In the genomic region with DNA sequence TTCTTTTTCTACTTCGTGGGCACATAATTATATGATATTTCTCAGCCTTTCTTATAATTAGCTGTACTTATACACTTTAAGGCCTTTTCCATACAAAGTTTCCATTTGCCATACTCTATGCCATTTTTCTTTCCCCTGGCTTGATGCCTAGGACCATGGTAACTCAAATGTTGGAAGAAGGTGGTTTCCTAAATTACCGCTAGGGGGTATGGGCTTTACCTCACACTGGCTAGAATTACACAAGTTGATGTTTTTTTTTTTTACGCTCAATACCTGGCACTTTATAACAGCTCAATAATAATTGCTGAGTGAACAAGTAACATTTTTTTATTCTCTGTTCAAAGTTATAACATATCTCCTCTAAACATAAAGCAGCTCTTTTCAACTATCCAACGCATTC, we compare ENCODE assay signal across 16 cellular contexts.
"Had no signal": no experiment of that assay in that cellular context is flagged by ENCODE, and none has a peak within 500 bp of the region (broad histone marks: within the 10 kb centered on the region; RNA-seq: fewer than 3 reads in every experiment).

No MANE protein-coding gene starts in this region.

- DNase-seq: activated CD4-positive, alpha-beta T cell treated with anti-CD3 and anti-CD28 coated beads, Interleukin-2, amount 50 U/mL, for 48 hours; activated effector memory CD4-positive, alpha-beta T cell treated with anti-CD3 and anti-CD28 coated beads, Interleukin-2, amount 50 U/mL, for 16 hours; activated T-cell treated with anti-CD3 and anti-CD28 coated beads, Interleukin-2, amount 50 U/mL, for 1 hour; adrenal gland; erythroblast; kidney; left lung; mucosa of descending colon; naive thymus-derived CD4-positive, alpha-beta T cell; retina; T1000; thyroid gland; uterus had no signal

- H3K4me3 Mint-ChIP-seq: activated naive CD4-positive, alpha-beta T cell treated with anti-CD3 and anti-CD28 coated beads, Interleukin-2, amount 50 U/mL, for 24 hours; naive thymus-derived CD4-positive, alpha-beta T cell; stimulated activated effector memory CD8-positive, alpha-beta T cell treated with anti-CD3 and anti-CD28 coated beads, Interleukin-12 subunit alpha, Interleukin-12 subunit beta, amount 100 ng/mL, for 72 hours had no signal

- H3K9me3 Mint-ChIP-seq: activated naive CD4-positive, alpha-beta T cell treated with anti-CD3 and anti-CD28 coated beads, Interleukin-2, amount 50 U/mL, for 24 hours had no signal

- H3K36me3 Mint-ChIP-seq: activated naive CD4-positive, alpha-beta T cell treated with anti-CD3 and anti-CD28 coated beads, Interleukin-2, amount 50 U/mL, for 24 hours; naive thymus-derived CD4-positive, alpha-beta T cell; stimulated activated effector memory CD8-positive, alpha-beta T cell treated with anti-CD3 and anti-CD28 coated beads, Interleukin-12 subunit alpha, Interleukin-12 subunit beta, amount 100 ng/mL, for 72 hours had no signal

- H3K27me3 Mint-ChIP-seq: activated naive CD4-positive, alpha-beta T cell treated with anti-CD3 and anti-CD28 coated beads, Interleukin-2, amount 50 U/mL, for 24 hours; naive thymus-derived CD4-positive, alpha-beta T cell had no signal

- H3K27ac Mint-ChIP-seq: activated naive CD4-positive, alpha-beta T cell treated with anti-CD3 and anti-CD28 coated beads, Interleukin-2, amount 50 U/mL, for 24 hours; naive thymus-derived CD4-positive, alpha-beta T cell; stimulated activated effector memory CD8-positive, alpha-beta T cell treated with anti-CD3 and anti-CD28 coated beads, Interleukin-12 subunit alpha, Interleukin-12 subunit beta, amount 100 ng/mL, for 72 hours had no signal

- ATAC-seq: gastroesophageal sphincter; left lung; mucosa of descending colon; naive thymus-derived CD4-positive, alpha-beta T cell; stimulated activated effector memory CD8-positive, alpha-beta T cell treated with anti-CD3 and anti-CD28 coated beads, Interleukin-12 subunit alpha, Interleukin-12 subunit beta, amount 100 ng/mL, for 72 hours had no signal

- H3K4me1 Mint-ChIP-seq: activated naive CD4-positive, alpha-beta T cell treated with anti-CD3 and anti-CD28 coated beads, Interleukin-2, amount 50 U/mL, for 24 hours; naive thymus-derived CD4-positive, alpha-beta T cell; stimulated activated effector memory CD8-positive, alpha-beta T cell treated with anti-CD3 and anti-CD28 coated beads, Interleukin-12 subunit alpha, Interleukin-12 subunit beta, amount 100 ng/mL, for 72 hours had no signal
